In the genomic region with DNA sequence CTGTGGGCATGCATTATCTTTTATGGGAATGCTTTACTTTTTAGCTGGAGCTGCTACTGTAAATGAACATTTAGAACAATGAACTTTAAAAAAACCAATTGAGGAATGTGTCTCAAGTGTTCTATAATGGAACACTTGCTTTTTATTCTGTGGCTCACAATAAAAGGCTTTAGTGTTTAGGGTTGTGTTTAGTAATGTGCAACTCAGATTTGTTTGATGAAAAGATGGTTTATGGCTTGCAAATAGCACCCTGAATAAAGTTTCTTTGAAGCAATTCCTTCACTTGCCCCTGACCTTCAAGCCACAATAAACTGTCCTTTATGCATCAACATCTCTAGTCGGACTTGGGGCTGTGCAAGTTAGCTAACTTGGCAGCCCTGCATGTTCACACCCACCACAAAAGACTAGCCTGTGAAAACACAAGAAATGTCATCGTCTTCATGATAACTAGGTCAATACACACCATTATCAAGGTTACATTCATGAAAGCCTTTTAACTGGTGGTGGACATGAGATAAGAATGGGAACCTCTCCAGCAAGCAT, we compare ENCODE assay signal across 15 cellular contexts.
DNase-seq lines count a peak whose midpoint lies in the region; ATAC-seq and TF ChIP-seq lines count a peak whose summit lies in the region.
"Had no signal": no experiment of that assay in that cellular context is flagged by ENCODE, and none has a peak within 500 bp of the region (broad histone marks: within the 10 kb centered on the region; RNA-seq: fewer than 3 reads in every experiment).

No MANE protein-coding gene starts in this region.

- no peaks in the 10 kb centered on the region for H3K9me3 Mint-ChIP-seq in MCF 10A (ENCODE audit: unreplicated experiment)
- no peaks in the 10 kb centered on the region for H3K9me3 Mint-ChIP-seq in naive thymus-derived CD8-positive, alpha-beta T cell
- no peaks in the 10 kb centered on the region for H3K9me3 Mint-ChIP-seq in effector memory CD8-positive, alpha-beta T cell
- H3K9me3 Mint-ChIP-seq: CD8-positive, alpha-beta memory T cell had no signal

- no peak overlapping the region for H2AFZ ChIP-seq in osteoblast (ENCODE audit: low read length)

- H3K4me2 ChIP-seq in osteoblast (ENCODE audit: insufficient read depth, low read length), result no peak overlapping the region
- H3K4me2 ChIP-seq: BLaER1 had no signal

- POLR2A ChIA-PET in MCF 10A (lab: Yijun Ruan, JAX), result no interaction called here
- POLR2A ChIA-PET in naive thymus-derived CD8-positive, alpha-beta T cell (lab: Charles Lee), result no interaction called here

- peaks cover 33% of the 10 kb centered on the region for H3K36me3 Mint-ChIP-seq in MCF 10A (ENCODE audit: insufficient read depth, unreplicated experiment)
- no peaks in the 10 kb centered on the region for H3K36me3 Mint-ChIP-seq in naive thymus-derived CD8-positive, alpha-beta T cell
- no peaks in the 10 kb centered on the region for H3K36me3 Mint-ChIP-seq in effector memory CD8-positive, alpha-beta T cell (ENCODE audit: insufficient read depth)

- H3K27me3 ChIP-seq in breast epithelium (no peaks in the 10 kb centered on the region), colonic mucosa (no peaks in the 10 kb centered on the region), osteoblast (ENCODE audit: insufficient read depth, low read length) (no peaks in the 10 kb centered on the region)
- H3K27me3 ChIP-seq: BLaER1 had no signal

- H3K9me3 ChIP-seq in breast epithelium (no peaks in the 10 kb centered on the region), colonic mucosa (no peaks in the 10 kb centered on the region), osteoblast (ENCODE audit: low read depth, low read length) (no peaks in the 10 kb centered on the region)
- H3K9me3 ChIP-seq: BLaER1 had no signal

- intact Hi-C loops in MCF 10A (cut with micrococcal nuclease), result no loop called here
- intact Hi-C loops in breast epithelium (cut with DNase I; ENCODE audit: low total_unique reads), result no loop called here
- intact Hi-C loops in colonic mucosa (cut with DNase I), result no loop called here

- H3K79me2 ChIP-seq in osteoblast (ENCODE audit: insufficient read depth, low read length), result peaks cover 68% of the 10 kb centered on the region

- no peaks in the 10 kb centered on the region for H3K27me3 Mint-ChIP-seq in MCF 10A (ENCODE audit: insufficient read depth, unreplicated experiment)
- peaks cover 0 to 9% (median 0%) of the 10 kb centered on the region in 5 donors for H3K27me3 Mint-ChIP-seq in naive thymus-derived CD8-positive, alpha-beta T cell
- peaks cover 22 to 29% of the 10 kb centered on the region in 2 donors for H3K27me3 Mint-ChIP-seq in effector memory CD8-positive, alpha-beta T cell

- H3K4me3 Mint-ChIP-seq in MCF 10A (ENCODE audit: unreplicated experiment), result no peak overlapping the region
- H3K4me3 Mint-ChIP-seq in naive thymus-derived CD8-positive, alpha-beta T cell, result no peak overlapping the region
- H3K4me3 Mint-ChIP-seq in effector memory CD8-positive, alpha-beta T cell, result no peak overlapping the region
- H3K4me3 Mint-ChIP-seq: CD8-positive, alpha-beta memory T cell had no signal

- CTCF ChIA-PET in MCF 10A (lab: Yijun Ruan, JAX), result interaction anchor here (0.7 to 0.8 kb wide), 2 partner anchors 30 to 1041 kb away, joined by 3 to 4 read pairs; no protein-coding TSS in a partner anchor

- no peak overlapping the region for H3K9ac ChIP-seq in colonic mucosa (ENCODE audit: low read depth in 2 of 2, low read length in 2 of 2)
- H3K9ac ChIP-seq: BLaER1 had no signal

- BruUV-seq in MCF 10A (replicated peaks; lab: Mats Ljungman, UMichigan), result TSS peak; percentile 6

- TF ChIP-seq CTCF in MCF 10A (IDR thresholded peaks at IDR 0.05; ENCODE audit: unreplicated experiment), result no peak
- no peak for TF ChIP-seq CTCF in breast epithelium (IDR thresholded peaks at IDR 0.05)
- TF ChIP-seq CTCF in colonic mucosa (IDR thresholded peaks at IDR 0.05), result no peak
- no peak for TF ChIP-seq CTCF in osteoblast (IDR thresholded peaks at IDR 0.05; ENCODE audit: extremely low read depth, low read depth, low read length)

- H3K4me3 ChIP-seq in breast epithelium, result no peak overlapping the region
- H3K4me3 ChIP-seq in colonic mucosa, result no peak overlapping the region
- no peak overlapping the region for H3K4me3 ChIP-seq in osteoblast (ENCODE audit: insufficient read depth, low read length)
- H3K4me3 ChIP-seq: BLaER1 had no signal

- DNase-seq in MCF 10A (ENCODE audit: unreplicated experiment) (no peak), breast epithelium (ENCODE audit: low spot score in 2 of 2) (no peak), colonic mucosa (peak; percentile 33), osteoblast (ENCODE audit: insufficient read length, low spot score, missing footprints) (no peak)
- DNase-seq in naive thymus-derived CD8-positive, alpha-beta T cell, result no peak
- DNase-seq in effector memory CD8-positive, alpha-beta T cell, result no peak
- DNase-seq: AML-193; CD8-positive, alpha-beta memory T cell; DMS53; GF-D8 had no signal

- H3K4me1 ChIP-seq in breast epithelium (no peaks in the 10 kb centered on the region), colonic mucosa (no peaks in the 10 kb centered on the region), osteoblast (ENCODE audit: insufficient read depth, low read length) (peaks cover 42% of the 10 kb centered on the region)

- ATAC-seq in GM19397 (IDR thresholded peaks at IDR 0.05; ENCODE audit: unreplicated experiment) (no peak), GM19035 (IDR thresholded peaks at IDR 0.05; ENCODE audit: unreplicated experiment) (no peak)
- no peak for ATAC-seq in naive thymus-derived CD8-positive, alpha-beta T cell
- no peak for ATAC-seq in effector memory CD8-positive, alpha-beta T cell (replicated peaks)
- ATAC-seq: HCT116 had no signal

- H3K36me3 ChIP-seq in breast epithelium, result no peaks in the 10 kb centered on the region
- peaks cover 3% of the 10 kb centered on the region for H3K36me3 ChIP-seq in colonic mucosa
- peaks cover 45% of the 10 kb centered on the region for H3K36me3 ChIP-seq in osteoblast (ENCODE audit: insufficient read depth, low read length)

- H3K4me1 Mint-ChIP-seq in MCF 10A (ENCODE audit: insufficient read depth, unreplicated experiment), result no peaks in the 10 kb centered on the region
- no peaks in the 10 kb centered on the region for H3K4me1 Mint-ChIP-seq in naive thymus-derived CD8-positive, alpha-beta T cell
- H3K4me1 Mint-ChIP-seq in effector memory CD8-positive, alpha-beta T cell (ENCODE audit: low read depth in 2 of 2), result no peaks in the 10 kb centered on the region
- H3K4me1 Mint-ChIP-seq: CD8-positive, alpha-beta memory T cell had no signal

- TF ChIP-seq POLR2A in breast epithelium (IDR thresholded peaks at IDR 0.05), result no peak

- no peak overlapping the region for H3K27ac ChIP-seq in breast epithelium
- H3K27ac ChIP-seq in colonic mucosa, result no peak overlapping the region
- peak overlapping the region; percentile 18 for H3K27ac ChIP-seq in osteoblast (ENCODE audit: low read depth, low read length)
- H3K27ac ChIP-seq: 22Rv1, BLaER1 had no signal

- H3K27ac Mint-ChIP-seq in MCF 10A (ENCODE audit: low read depth, unreplicated experiment), result no peak overlapping the region
- H3K27ac Mint-ChIP-seq in naive thymus-derived CD8-positive, alpha-beta T cell, result no peak overlapping the region
- no peak overlapping the region for H3K27ac Mint-ChIP-seq in effector memory CD8-positive, alpha-beta T cell

- peaks cover 4% of the 10 kb centered on the region for H4K20me1 ChIP-seq in osteoblast (ENCODE audit: insufficient read depth, low read length)
- H4K20me1 ChIP-seq: BLaER1 had no signal
